28 cellular contexts compared by ENCODE assay signal in genomic region chrX:40030205-40030604, GRCh38.
DNase-seq lines count a peak whose midpoint lies in the region; FAIRE-seq and TF ChIP-seq lines count a peak whose summit lies in the region.
"Had no signal": no experiment of that assay in that cellular context is flagged by ENCODE, and none has a peak within 500 bp of the region (broad histone marks: within the 10 kb centered on the region; RNA-seq: fewer than 3 reads in every experiment).

No MANE protein-coding gene starts in this region.

- H3K4me2 ChIP-seq in astrocyte (ENCODE audit: low read length), result no peak overlapping the region
- H3K4me2 ChIP-seq: BLaER1 had no signal

- H3K9me3 ChIP-seq in HEK293 (ENCODE audit: control insufficient read depth, insufficient read depth, low read depth, low read length) (no peaks in the 10 kb centered on the region), astrocyte (ENCODE audit: insufficient read depth, low read depth, low read length) (no peaks in the 10 kb centered on the region)
- H3K9me3 ChIP-seq: BE2C, BLaER1 had no signal

- DNase-seq in astrocyte (ENCODE audit: low read depth) (no peak), mesenteric fat pad (ENCODE audit: low spot score) (peak; percentile 24), NCI-H1694 treated with DMSO at 0.1 percent for 48 hours (lab: John Stamatoyannopoulos, UW) (no peak), SW480 (ENCODE audit: low spot score) (no peak)
- DNase-seq in activated naive CD8-positive, alpha-beta T cell treated with anti-CD3 and anti-CD28 coated beads for 36 hours, result no peak
- DNase-seq: 8988T; ACHN; BE2C; C1 segment of cervical spinal cord; CD4-positive, alpha-beta memory T cell; CD4-positive, CD25-positive, alpha-beta regulatory T cell; CD8-positive, alpha-beta memory T cell; COR-L47; DMS 273 treated with DMSO at 0.1 percent for 48 hours; DMS153; DMS53; DMS79; DND-41; EL; GDM1 had no signal

- H3K9ac ChIP-seq in astrocyte (ENCODE audit: low read length), result no peak overlapping the region
- H3K9ac ChIP-seq: BLaER1 had no signal

- H3K9me3 Mint-ChIP-seq in astrocyte (ENCODE audit: unreplicated experiment), result peaks cover 3% of the 10 kb centered on the region
- no peaks in the 10 kb centered on the region for H3K9me3 Mint-ChIP-seq in activated naive CD8-positive, alpha-beta T cell treated with anti-CD3 and anti-CD28 coated beads for 36 hours
- H3K9me3 Mint-ChIP-seq: CD4-positive, alpha-beta memory T cell; CD4-positive, CD25-positive, alpha-beta regulatory T cell had no signal

- peak; percentile 49 for FAIRE-seq in astrocyte (lab: Jason Lieb, UNC)
- FAIRE-seq: A204.1, GM12878, GM12892, GM18507, GM19239 had no signal

- H3K36me3 ChIP-seq in HEK293 (ENCODE audit: control insufficient read depth in 2 of 2, insufficient read depth in 1 of 2, low read length in 2 of 2) (no peaks in the 10 kb centered on the region), astrocyte (ENCODE audit: insufficient read depth, low read length) (no peaks in the 10 kb centered on the region)
- H3K36me3 ChIP-seq: BE2C, BLaER1 had no signal

- no peaks in the 10 kb centered on the region for H3K79me2 ChIP-seq in astrocyte (ENCODE audit: insufficient read depth, low read length)

- no peaks in the 10 kb centered on the region for H3K4me1 ChIP-seq in HEK293 (ENCODE audit: control insufficient read depth, insufficient read depth, low read length)
- no peaks in the 10 kb centered on the region for H3K4me1 ChIP-seq in astrocyte (ENCODE audit: insufficient read depth, low read length)
- H3K4me1 ChIP-seq: BE2C had no signal

- no peak overlapping the region for H3K27ac Mint-ChIP-seq in astrocyte (ENCODE audit: unreplicated experiment)
- no peak overlapping the region for H3K27ac Mint-ChIP-seq in activated naive CD8-positive, alpha-beta T cell treated with anti-CD3 and anti-CD28 coated beads for 36 hours
- H3K27ac Mint-ChIP-seq: CD14-positive monocyte; CD4-positive, alpha-beta memory T cell; CD4-positive, CD25-positive, alpha-beta regulatory T cell; CD8-positive, alpha-beta memory T cell had no signal

- no peaks in the 10 kb centered on the region for H3K36me3 Mint-ChIP-seq in astrocyte (ENCODE audit: low read depth, unreplicated experiment)
- H3K36me3 Mint-ChIP-seq in activated naive CD8-positive, alpha-beta T cell treated with anti-CD3 and anti-CD28 coated beads for 36 hours, result no peaks in the 10 kb centered on the region
- H3K36me3 Mint-ChIP-seq: CD14-positive monocyte; CD4-positive, alpha-beta memory T cell; CD4-positive, CD25-positive, alpha-beta regulatory T cell; CD8-positive, alpha-beta memory T cell had no signal

- H3K4me3 Mint-ChIP-seq in astrocyte (ENCODE audit: unreplicated experiment), result no peak overlapping the region
- no peak overlapping the region for H3K4me3 Mint-ChIP-seq in activated naive CD8-positive, alpha-beta T cell treated with anti-CD3 and anti-CD28 coated beads for 36 hours
- H3K4me3 Mint-ChIP-seq: CD14-positive monocyte; CD4-positive, alpha-beta memory T cell; CD8-positive, alpha-beta memory T cell had no signal

- no peak overlapping the region for H2AFZ ChIP-seq in astrocyte (ENCODE audit: low read depth, low read length)

- H3K4me3 ChIP-seq in HEK293 (ENCODE audit: low read depth, low read length), result no peak overlapping the region
- no peak overlapping the region for H3K4me3 ChIP-seq in astrocyte (ENCODE audit: insufficient read depth, low read depth, low read length)
- H3K4me3 ChIP-seq: BLaER1, GM12878 had no signal

- POLR2A ChIA-PET in HEK293 (lab: Yijun Ruan, JAX), result no interaction called here

- H3K27me3 Mint-ChIP-seq in astrocyte (ENCODE audit: low read depth, unreplicated experiment), result peaks cover 6% of the 10 kb centered on the region
- no peaks in the 10 kb centered on the region for H3K27me3 Mint-ChIP-seq in activated naive CD8-positive, alpha-beta T cell treated with anti-CD3 and anti-CD28 coated beads for 36 hours
- H3K27me3 Mint-ChIP-seq: CD4-positive, alpha-beta memory T cell; CD4-positive, CD25-positive, alpha-beta regulatory T cell had no signal

- H3K4me1 Mint-ChIP-seq in astrocyte (ENCODE audit: low read depth, unreplicated experiment), result no peaks in the 10 kb centered on the region
- H3K4me1 Mint-ChIP-seq in activated naive CD8-positive, alpha-beta T cell treated with anti-CD3 and anti-CD28 coated beads for 36 hours, result no peaks in the 10 kb centered on the region

- H4K20me1 ChIP-seq in astrocyte (ENCODE audit: insufficient read depth, low read length), result no peaks in the 10 kb centered on the region
- H4K20me1 ChIP-seq: BLaER1 had no signal

- CTCF ChIA-PET in HEK293 (lab: Yijun Ruan, JAX), result no interaction called here

- TF ChIP-seq CTCF in HEK293 (tag by site-specific recombination; IDR thresholded peaks at IDR 0.05) (no peak), astrocyte (IDR thresholded peaks at IDR 0.05; ENCODE audit: insufficient read depth, low read depth, low read length) (no peak)

- H3K27ac ChIP-seq in HEK293 (ENCODE audit: extremely low read depth, low read depth, low read length) (no peak overlapping the region), astrocyte (ENCODE audit: low read depth, low read length) (no peak overlapping the region)
- H3K27ac ChIP-seq: BLaER1 had no signal

- no peaks in the 10 kb centered on the region for H3K27me3 ChIP-seq in astrocyte (ENCODE audit: insufficient read depth, low read length)
- H3K27me3 ChIP-seq: BE2C, BLaER1 had no signal

TF ChIP-seq in HEK293, 187 proteins besides CTCF, POLR2A, EP300 and RAD21:
- TF ChIP-seq ZNF76 (tag by site-specific recombination; IDR thresholded peaks at IDR 0.05; ENCODE audit: borderline replicate concordance, low read depth) (no peak), ZNF335 (tag by site-specific recombination; conservative IDR thresholded peaks at IDR 0.05) (peak; percentile 39)
